1 cellular context compared by ENCODE assay signal in the genomic region with DNA sequence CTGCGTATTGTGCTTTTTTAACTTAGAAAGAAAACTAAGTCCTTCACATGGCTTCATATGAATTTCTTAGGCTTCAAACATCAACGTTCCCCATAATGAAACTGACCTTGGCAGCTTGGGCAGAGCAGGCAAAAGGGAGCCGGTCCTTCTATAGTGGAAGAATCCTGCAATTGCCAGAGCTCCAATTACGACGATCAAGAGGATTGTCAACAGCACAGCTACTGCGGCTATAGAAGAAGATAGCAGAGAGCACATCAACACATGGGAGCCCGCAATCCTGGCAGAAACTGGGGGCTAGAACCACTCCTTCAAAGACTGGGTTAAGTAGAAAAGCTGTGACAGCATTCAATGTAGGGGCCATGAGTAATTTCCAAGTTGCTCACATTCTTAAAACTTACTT.
TF ChIP-seq lines count a peak whose summit lies in the region.

No MANE protein-coding gene starts in this region.

TF ChIP-seq in WTC11, 78 proteins besides CTCF, POLR2A, EP300 and RAD21 (continued from another document):
- no peak for TF ChIP-seq NR1H2 (CRISPR knock-in tag; IDR thresholded peaks at IDR 0.05)
- TF ChIP-seq JUN (CRISPR knock-in tag; IDR thresholded peaks at IDR 0.05), result no peak
- TF ChIP-seq TEAD4 (CRISPR knock-in tag; IDR thresholded peaks at IDR 0.05), result no peak
